34 cellular contexts compared by ENCODE assay signal in the genomic region with DNA sequence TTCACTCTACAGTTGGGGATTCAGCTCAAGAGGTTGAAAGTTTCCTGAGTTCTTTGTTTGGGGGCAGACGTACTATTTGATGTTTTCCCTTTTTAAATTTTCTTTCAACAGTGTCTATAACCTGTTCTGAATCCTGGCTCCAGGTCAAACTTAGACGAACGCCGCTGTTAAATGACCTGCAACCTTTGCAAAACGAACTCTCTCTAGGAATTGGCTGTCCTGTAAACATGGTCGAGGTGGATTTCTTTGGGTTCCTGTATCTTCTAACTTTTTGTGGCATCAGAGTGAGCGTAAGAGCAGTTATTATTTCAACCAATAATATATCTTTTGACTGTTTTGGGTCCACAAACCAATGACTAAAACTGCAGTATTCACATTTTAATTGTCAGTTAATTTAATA. TPM values are rescaled to one million over a fixed set of nuclear protein-coding genes. Genes with fewer than 3 reads are reported as not detected.
"Had no signal": no experiment of that assay in that cellular context is flagged by ENCODE, and none has a peak within 500 bp of the region (broad histone marks: within the 10 kb centered on the region; RNA-seq: fewer than 3 reads in every experiment).

No MANE protein-coding gene starts in this region.

- H3K27me3 Mint-ChIP-seq: dendritic cell treated with granulocyte-macrophage colony-stimulating factor and Interleukin-4, amounts not matched to agents 40 ng/mL and 50 ng/mL, for 4 days had no signal

- H3K36me3 Mint-ChIP-seq: mesothelial cell of epicardium had no signal

- H3K4me3 ChIP-seq: colonic mucosa, esophagus squamous epithelium, gastrocnemius medialis, heart right ventricle, left lung, lower lobe of right lung, mucosa of descending colon had no signal

- H3K9me3 Mint-ChIP-seq: dendritic cell treated with granulocyte-macrophage colony-stimulating factor and Interleukin-4, amounts not matched to agents 40 ng/mL and 50 ng/mL, for 4 days; effector memory CD8-positive, alpha-beta T cell; endodermal cell; mesothelial cell of epicardium had no signal

- H3K27ac ChIP-seq: colonic mucosa, epithelial cell of prostate, esophagus squamous epithelium, gastrocnemius medialis, heart right ventricle, left lung, lower lobe of right lung had no signal

- H3K27ac Mint-ChIP-seq: dendritic cell treated with granulocyte-macrophage colony-stimulating factor and Interleukin-4, amounts not matched to agents 40 ng/mL and 50 ng/mL, for 4 days; effector memory CD8-positive, alpha-beta T cell; endodermal cell; mesothelial cell of epicardium had no signal

- H3K4me1 ChIP-seq: colonic mucosa, esophagus squamous epithelium, gastrocnemius medialis, left lung, lower lobe of right lung had no signal

- ATAC-seq: effector memory CD8-positive, alpha-beta T cell; esophagus mucosa; gastrocnemius medialis; heart right ventricle; left cardiac atrium; left lung; lower lobe of right lung; mucosa of descending colon had no signal

- H3K9me3 ChIP-seq: colonic mucosa, esophagus squamous epithelium, gastrocnemius medialis, heart right ventricle, left lung, lower lobe of right lung, mucosa of descending colon had no signal

- FAIRE-seq: endometrium, islet of Langerhans, keratinocyte had no signal

- H3K4me3 Mint-ChIP-seq: dendritic cell treated with granulocyte-macrophage colony-stimulating factor and Interleukin-4, amounts not matched to agents 40 ng/mL and 50 ng/mL, for 4 days; effector memory CD8-positive, alpha-beta T cell; endodermal cell; mesothelial cell of epicardium had no signal

- DNase-seq: colonic mucosa; cortex of kidney; effector CD8-positive, alpha-beta T cell; effector memory CD8-positive, alpha-beta T cell; endodermal cell; erythroblast; esophagus squamous epithelium; foreskin fibroblast; foreskin melanocyte; gastrocnemius medialis; glutamatergic neuron; head of caudate nucleus; heart right ventricle; hippocampal formation; left cardiac atrium; left lung; left ventricle myocardium superior; lower lobe of right lung; mesenchymal stem cell; mucosa of descending colon had no signal

- H3K36me3 ChIP-seq: colonic mucosa, esophagus squamous epithelium, gastrocnemius medialis, heart right ventricle, left lung, lower lobe of right lung had no signal

- H3K4me1 Mint-ChIP-seq: mesothelial cell of epicardium had no signal

- H3K27me3 ChIP-seq: colonic mucosa, esophagus squamous epithelium, gastrocnemius medialis, heart right ventricle, left lung had no signal

RNA-seq across cellular contexts. Expression of gene OOSP4A, which starts 1.6 kb away (rescaled TPM):
- total RNA-seq: colonic mucosa, dermis microvascular lymphatic vessel endothelial cell, endodermal cell, esophagus mucosa, gastrocnemius medialis, glomerular endothelial cell, heart right ventricle, kidney epithelial cell, left cardiac atrium, left lung, left ventricle myocardium superior, lower leg skin, lower lobe of right lung, lung microvascular endothelial cell, mesenteric fat pad, mesothelial cell of epicardium, mucosa of descending colon, myocyte had no signal
- polyA plus RNA-seq: heart right ventricle, keratinocyte had no signal

RNA-seq across cellular contexts. Expression of gene OOSP1, which starts 27.2 kb away (rescaled TPM):
- total RNA-seq: colonic mucosa, endodermal cell, esophagus mucosa, esophagus squamous epithelium, gastrocnemius medialis, glomerular endothelial cell, heart right ventricle, kidney epithelial cell, left cardiac atrium, left lung, left ventricle myocardium superior, lower leg skin, lower lobe of right lung, lung microvascular endothelial cell, mesenteric fat pad, mesothelial cell of epicardium, mucosa of descending colon, myocyte had no signal
- polyA plus RNA-seq: heart right ventricle, keratinocyte had no signal

RNA-seq across cellular contexts. Expression of gene OOSP4B, which starts 51.6 kb away (rescaled TPM):
- total RNA-seq: colonic mucosa, dermis microvascular lymphatic vessel endothelial cell, endodermal cell, esophagus mucosa, esophagus squamous epithelium, gastrocnemius medialis, glomerular endothelial cell, heart right ventricle, kidney epithelial cell, left cardiac atrium, left lung, left ventricle myocardium superior, lower leg skin, lower lobe of right lung, lung microvascular endothelial cell, mesenteric fat pad, mesothelial cell of epicardium, mucosa of descending colon, myocyte had no signal
- polyA plus RNA-seq: heart right ventricle, keratinocyte had no signal
